Comparison of ENCODE assay signal across 2 cellular contexts in genomic region chr11:34296412-34296811, GRCh38.
TF ChIP-seq lines count a peak whose summit lies in the region.

No MANE protein-coding gene starts in this region.

TF ChIP-seq in H1, 55 proteins besides CTCF, POLR2A, EP300 and RAD21:
- TF ChIP-seq CREB1 (IDR thresholded peaks at IDR 0.05): no peak
- no peak for TF ChIP-seq TAF7 (optimal IDR thresholded peaks at IDR 0.05; ENCODE audit: borderline replicate concordance, low read depth, low read length)
- no peak for TF ChIP-seq ATF2 (IDR thresholded peaks at IDR 0.05; ENCODE audit: low read length)
- TF ChIP-seq, protein P1, sequence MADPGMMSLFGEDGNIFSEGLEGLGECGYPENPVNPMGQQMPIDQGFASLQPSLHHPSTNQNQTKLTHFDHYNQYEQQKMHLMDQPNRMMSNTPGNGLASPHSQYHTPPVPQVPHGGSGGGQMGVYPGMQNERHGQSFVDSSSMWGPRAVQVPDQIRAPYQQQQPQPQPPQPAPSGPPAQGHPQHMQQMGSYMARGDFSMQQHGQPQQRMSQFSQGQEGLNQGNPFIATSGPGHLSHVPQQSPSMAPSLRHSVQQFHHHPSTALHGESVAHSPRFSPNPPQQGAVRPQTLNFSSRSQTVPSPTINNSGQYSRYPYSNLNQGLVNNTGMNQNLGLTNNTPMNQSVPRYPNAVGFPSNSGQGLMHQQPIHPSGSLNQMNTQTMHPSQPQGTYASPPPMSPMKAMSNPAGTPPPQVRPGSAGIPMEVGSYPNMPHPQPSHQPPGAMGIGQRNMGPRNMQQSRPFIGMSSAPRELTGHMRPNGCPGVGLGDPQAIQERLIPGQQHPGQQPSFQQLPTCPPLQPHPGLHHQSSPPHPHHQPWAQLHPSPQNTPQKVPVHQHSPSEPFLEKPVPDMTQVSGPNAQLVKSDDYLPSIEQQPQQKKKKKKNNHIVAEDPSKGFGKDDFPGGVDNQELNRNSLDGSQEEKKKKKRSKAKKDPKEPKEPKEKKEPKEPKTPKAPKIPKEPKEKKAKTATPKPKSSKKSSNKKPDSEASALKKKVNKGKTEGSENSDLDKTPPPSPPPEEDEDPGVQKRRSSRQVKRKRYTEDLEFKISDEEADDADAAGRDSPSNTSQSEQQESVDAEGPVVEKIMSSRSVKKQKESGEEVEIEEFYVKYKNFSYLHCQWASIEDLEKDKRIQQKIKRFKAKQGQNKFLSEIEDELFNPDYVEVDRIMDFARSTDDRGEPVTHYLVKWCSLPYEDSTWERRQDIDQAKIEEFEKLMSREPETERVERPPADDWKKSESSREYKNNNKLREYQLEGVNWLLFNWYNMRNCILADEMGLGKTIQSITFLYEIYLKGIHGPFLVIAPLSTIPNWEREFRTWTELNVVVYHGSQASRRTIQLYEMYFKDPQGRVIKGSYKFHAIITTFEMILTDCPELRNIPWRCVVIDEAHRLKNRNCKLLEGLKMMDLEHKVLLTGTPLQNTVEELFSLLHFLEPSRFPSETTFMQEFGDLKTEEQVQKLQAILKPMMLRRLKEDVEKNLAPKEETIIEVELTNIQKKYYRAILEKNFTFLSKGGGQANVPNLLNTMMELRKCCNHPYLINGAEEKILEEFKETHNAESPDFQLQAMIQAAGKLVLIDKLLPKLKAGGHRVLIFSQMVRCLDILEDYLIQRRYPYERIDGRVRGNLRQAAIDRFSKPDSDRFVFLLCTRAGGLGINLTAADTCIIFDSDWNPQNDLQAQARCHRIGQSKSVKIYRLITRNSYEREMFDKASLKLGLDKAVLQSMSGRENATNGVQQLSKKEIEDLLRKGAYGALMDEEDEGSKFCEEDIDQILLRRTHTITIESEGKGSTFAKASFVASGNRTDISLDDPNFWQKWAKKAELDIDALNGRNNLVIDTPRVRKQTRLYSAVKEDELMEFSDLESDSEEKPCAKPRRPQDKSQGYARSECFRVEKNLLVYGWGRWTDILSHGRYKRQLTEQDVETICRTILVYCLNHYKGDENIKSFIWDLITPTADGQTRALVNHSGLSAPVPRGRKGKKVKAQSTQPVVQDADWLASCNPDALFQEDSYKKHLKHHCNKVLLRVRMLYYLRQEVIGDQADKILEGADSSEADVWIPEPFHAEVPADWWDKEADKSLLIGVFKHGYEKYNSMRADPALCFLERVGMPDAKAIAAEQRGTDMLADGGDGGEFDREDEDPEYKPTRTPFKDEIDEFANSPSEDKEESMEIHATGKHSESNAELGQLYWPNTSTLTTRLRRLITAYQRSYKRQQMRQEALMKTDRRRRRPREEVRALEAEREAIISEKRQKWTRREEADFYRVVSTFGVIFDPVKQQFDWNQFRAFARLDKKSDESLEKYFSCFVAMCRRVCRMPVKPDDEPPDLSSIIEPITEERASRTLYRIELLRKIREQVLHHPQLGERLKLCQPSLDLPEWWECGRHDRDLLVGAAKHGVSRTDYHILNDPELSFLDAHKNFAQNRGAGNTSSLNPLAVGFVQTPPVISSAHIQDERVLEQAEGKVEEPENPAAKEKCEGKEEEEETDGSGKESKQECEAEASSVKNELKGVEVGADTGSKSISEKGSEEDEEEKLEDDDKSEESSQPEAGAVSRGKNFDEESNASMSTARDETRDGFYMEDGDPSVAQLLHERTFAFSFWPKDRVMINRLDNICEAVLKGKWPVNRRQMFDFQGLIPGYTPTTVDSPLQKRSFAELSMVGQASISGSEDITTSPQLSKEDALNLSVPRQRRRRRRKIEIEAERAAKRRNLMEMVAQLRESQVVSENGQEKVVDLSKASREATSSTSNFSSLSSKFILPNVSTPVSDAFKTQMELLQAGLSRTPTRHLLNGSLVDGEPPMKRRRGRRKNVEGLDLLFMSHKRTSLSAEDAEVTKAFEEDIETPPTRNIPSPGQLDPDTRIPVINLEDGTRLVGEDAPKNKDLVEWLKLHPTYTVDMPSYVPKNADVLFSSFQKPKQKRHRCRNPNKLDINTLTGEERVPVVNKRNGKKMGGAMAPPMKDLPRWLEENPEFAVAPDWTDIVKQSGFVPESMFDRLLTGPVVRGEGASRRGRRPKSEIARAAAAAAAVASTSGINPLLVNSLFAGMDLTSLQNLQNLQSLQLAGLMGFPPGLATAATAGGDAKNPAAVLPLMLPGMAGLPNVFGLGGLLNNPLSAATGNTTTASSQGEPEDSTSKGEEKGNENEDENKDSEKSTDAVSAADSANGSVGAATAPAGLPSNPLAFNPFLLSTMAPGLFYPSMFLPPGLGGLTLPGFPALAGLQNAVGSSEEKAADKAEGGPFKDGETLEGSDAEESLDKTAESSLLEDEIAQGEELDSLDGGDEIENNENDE (IDR thresholded peaks at IDR 0.05; ENCODE audit: insufficient replicate concordance, low read length): no peak
- no peak for TF ChIP-seq EZH2 (IDR thresholded peaks at IDR 0.05; ENCODE audit: low read depth, low read length, severe bottlenecking)
- no peak for TF ChIP-seq BRCA1 (IDR thresholded peaks at IDR 0.05; ENCODE audit: low read depth, low read length)
- TF ChIP-seq POLR2AphosphoS5 (IDR thresholded peaks at IDR 0.05; ENCODE audit: low read depth, low read length): no peak
- TF ChIP-seq GTF2F1 (IDR thresholded peaks at IDR 0.05; ENCODE audit: borderline replicate concordance, low read depth, low read length): no peak
- no peak for TF ChIP-seq KDM5A (IDR thresholded peaks at IDR 0.05; ENCODE audit: low read length)
- no peak for TF ChIP-seq SUZ12 (IDR thresholded peaks at IDR 0.05; ENCODE audit: low read length)
- no peak for TF ChIP-seq YY1 (IDR thresholded peaks at IDR 0.05; ENCODE audit: low read depth, low read length)
- TF ChIP-seq ASH2L (IDR thresholded peaks at IDR 0.05; ENCODE audit: low read length): no peak
- TF ChIP-seq RNF2 (IDR thresholded peaks at IDR 0.05; ENCODE audit: borderline replicate concordance, low read depth, low read length, missing control alignments, poor library complexity, severe bottlenecking): no peak
- TF ChIP-seq ZNF274 (IDR thresholded peaks at IDR 0.05; ENCODE audit: borderline replicate concordance, extremely low read depth, low read length): no peak
- no peak for TF ChIP-seq SP1 (IDR thresholded peaks at IDR 0.05; ENCODE audit: low read depth, low read length)
- no peak for TF ChIP-seq FOSL1 (IDR thresholded peaks at IDR 0.05; ENCODE audit: insufficient read depth, low read depth, low read length)
- no peak for TF ChIP-seq TCF12 (IDR thresholded peaks at IDR 0.05; ENCODE audit: low read depth, low read length)
TF ChIP-seq in H1: peak in this region for 0.

TF ChIP-seq in HepG2, 621 proteins besides CTCF, POLR2A, EP300 and RAD21:
- TF ChIP-seq HOXA9 (CRISPR knock-in tag; IDR thresholded peaks at IDR 0.05; ENCODE audit: borderline replicate concordance) (no peak), ZBTB3 (CRISPR knock-in tag; IDR thresholded peaks at IDR 0.05; ENCODE audit: borderline replicate concordance, low read depth) (no peak), ZNF12 (CRISPR knock-in tag; IDR thresholded peaks at IDR 0.05) (no peak), HOXA7 (CRISPR knock-in tag; IDR thresholded peaks at IDR 0.05) (no peak), TEAD2 (CRISPR knock-in tag; IDR thresholded peaks at IDR 0.05) (no peak), ZNF33B (CRISPR knock-in tag; IDR thresholded peaks at IDR 0.05) (no peak), NAIF1 (CRISPR knock-in tag; IDR thresholded peaks at IDR 0.05; ENCODE audit: borderline replicate concordance) (no peak), CEBPG (CRISPR knock-in tag; IDR thresholded peaks at IDR 0.05) (no peak), ZNF749 (CRISPR knock-in tag; IDR thresholded peaks at IDR 0.05; ENCODE audit: borderline replicate concordance) (no peak), PRPF4 (IDR thresholded peaks at IDR 0.05; ENCODE audit: low read depth, low read length, poor library complexity, severe bottlenecking) (no peak), ZSCAN9 (CRISPR knock-in tag; IDR thresholded peaks at IDR 0.05; ENCODE audit: borderline replicate concordance) (no peak), NFIB (CRISPR knock-in tag; IDR thresholded peaks at IDR 0.05; ENCODE audit: borderline replicate concordance) (no peak), MED8 (CRISPR knock-in tag; IDR thresholded peaks at IDR 0.05; ENCODE audit: insufficient replicate concordance) (no peak), HNF4G (IDR thresholded peaks at IDR 0.05; ENCODE audit: borderline replicate concordance, low read depth, low read length) (no peak), HNF4G (CRISPR knock-in tag; IDR thresholded peaks at IDR 0.05; ENCODE audit: borderline replicate concordance, low read depth) (no peak), REPIN1 (CRISPR knock-in tag; IDR thresholded peaks at IDR 0.05; ENCODE audit: borderline replicate concordance, low read depth) (no peak), ZNF275 (CRISPR knock-in tag; IDR thresholded peaks at IDR 0.05; ENCODE audit: borderline replicate concordance) (no peak)
- TF ChIP-seq, protein P2, sequence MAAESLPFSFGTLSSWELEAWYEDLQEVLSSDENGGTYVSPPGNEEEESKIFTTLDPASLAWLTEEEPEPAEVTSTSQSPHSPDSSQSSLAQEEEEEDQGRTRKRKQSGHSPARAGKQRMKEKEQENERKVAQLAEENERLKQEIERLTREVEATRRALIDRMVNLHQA (CRISPR knock-in tag; IDR thresholded peaks at IDR 0.05): no peak
- TF ChIP-seq, protein P3, sequence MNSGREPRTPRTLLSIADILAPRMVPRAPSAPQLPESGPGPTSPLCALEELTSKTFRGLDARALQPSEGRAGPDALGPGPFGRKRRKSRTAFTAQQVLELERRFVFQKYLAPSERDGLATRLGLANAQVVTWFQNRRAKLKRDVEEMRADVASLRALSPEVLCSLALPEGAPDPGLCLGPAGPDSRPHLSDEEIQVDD (CRISPR knock-in tag; IDR thresholded peaks at IDR 0.05; ENCODE audit: borderline replicate concordance): no peak
